Comparison of ENCODE assay signal across 8 cellular contexts in the genomic region with DNA sequence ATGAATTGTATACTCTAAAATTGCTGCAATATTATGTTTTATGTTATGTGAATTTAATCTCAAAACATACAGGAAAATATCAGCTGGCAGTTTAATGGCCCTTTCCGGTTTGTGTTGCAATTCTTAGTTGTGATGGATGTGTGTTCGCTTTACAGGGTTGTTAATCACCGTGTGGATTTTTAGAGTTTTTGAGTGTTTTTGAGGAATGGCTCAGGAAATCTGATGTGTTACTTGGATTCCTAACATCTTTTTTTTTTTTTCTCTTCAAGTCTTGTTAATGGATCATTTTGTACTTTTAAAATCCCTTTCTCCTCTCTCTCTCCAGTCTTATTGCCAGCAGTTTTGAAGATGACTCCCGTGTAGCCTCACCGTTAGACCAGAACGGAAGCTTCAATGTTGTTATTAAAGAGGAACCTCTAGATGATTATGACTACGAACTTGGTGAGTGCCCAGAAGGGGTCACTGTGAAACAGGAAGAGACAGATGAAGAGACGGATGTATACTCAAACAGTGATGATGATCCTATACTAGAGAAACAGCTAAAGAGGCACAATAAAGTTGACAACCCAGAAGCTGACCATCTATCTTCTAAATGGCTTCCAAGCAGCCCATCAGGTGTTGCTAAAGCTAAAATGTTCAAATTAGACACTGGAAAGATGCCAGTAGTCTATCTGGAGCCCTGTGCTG. TPM values are rescaled to one million over a fixed set of nuclear protein-coding genes. Genes with fewer than 3 reads are reported as not detected.
DNase-seq lines count a peak whose midpoint lies in the region; ATAC-seq and TF ChIP-seq lines count a peak whose summit lies in the region.

No MANE protein-coding gene starts in this region.

- no peak overlapping the region for H3K4me3 ChIP-seq in astrocyte of the spinal cord (ENCODE audit: low read depth, low read length)
- H3K4me3 ChIP-seq in liver (ENCODE audit: low read depth in 1 of 3, low read length in 3 of 3), result no peak overlapping the region

- in situ Hi-C loops in SK-MEL-5 (cut with HindIII; ENCODE audit: low pct_unique_long_range_greater_than_20kb, low sequenced_read_pairs) (no loop called here), astrocyte of the spinal cord (cut with HindIII; ENCODE audit: low sequenced_read_pairs) (no loop called here)

- ATAC-seq in GM18870 (IDR thresholded peaks at IDR 0.05; ENCODE audit: unreplicated experiment) (peak; percentile 87), HG03103 (IDR thresholded peaks at IDR 0.05; ENCODE audit: low read depth, unreplicated experiment) (peak; percentile 93), GM21526 (IDR thresholded peaks at IDR 0.05; ENCODE audit: low FRiP score, unreplicated experiment) (no peak)

- H3K9me3 ChIP-seq in liver (ENCODE audit: control insufficient read depth in 4 of 4, low read length in 3 of 4), result no peaks in the 10 kb centered on the region

- H3K9ac ChIP-seq in liver (ENCODE audit: low read depth in 1 of 2, low read length in 2 of 2), result no peak overlapping the region

- peak; percentile 34 for TF ChIP-seq CTCF in C4-2B (conservative IDR thresholded peaks at IDR 0.05)
- TF ChIP-seq CTCF in astrocyte of the spinal cord (IDR thresholded peaks at IDR 0.05; ENCODE audit: low read depth, low read length), result peak; percentile 46
- TF ChIP-seq CTCF in liver (IDR thresholded peaks at IDR 0.05; ENCODE audit: low read depth, low read length, missing input control), result no peak

- H3K27ac ChIP-seq in C4-2B (no peak overlapping the region), liver (ENCODE audit: low read depth in 1 of 2, low read length in 2 of 2) (no peak overlapping the region)

- H3K27me3 ChIP-seq in liver (ENCODE audit: control insufficient read depth in 4 of 4, insufficient read depth in 4 of 4, low read length in 3 of 4), result no peaks in the 10 kb centered on the region

- peak; percentile 76 for DNase-seq in SK-MEL-5 (ENCODE audit: low read depth, low spot score)
- peak; percentile 42 for DNase-seq in astrocyte of the spinal cord (ENCODE audit: low read depth, low spot score)
- no peak for DNase-seq in posterior vena cava (ENCODE audit: low spot score)

- H3K36me3 ChIP-seq in liver (ENCODE audit: control insufficient read depth in 4 of 4, insufficient read depth in 3 of 4, low read depth in 1 of 4, low read length in 3 of 4), result peaks cover 0 to 10% (median 6%) of the 10 kb centered on the region in 4 donors

- TF ChIP-seq RAD21 in liver (IDR thresholded peaks at IDR 0.05), result peak; percentile 10 to 42

- WGBS in liver, result 70% methylated on average over 8 of the region's 8 CpGs

- intact Hi-C loops in posterior vena cava (cut with DNase I), result loop anchor here in 1 of 2 donors (2.0 kb wide), 1 partner anchor 21 kb away; no protein-coding TSS in a partner anchor

- peaks cover 0 to 3% (median 0%) of the 10 kb centered on the region in 4 donors for H3K4me1 ChIP-seq in liver (ENCODE audit: control insufficient read depth in 4 of 4, insufficient read depth in 4 of 4, low read length in 3 of 4)

TF ChIP-seq in liver, 16 proteins besides CTCF, POLR2A, EP300 and RAD21:
- TF ChIP-seq NR2F2 (IDR thresholded peaks at IDR 0.05) (no peak), EGR1 (IDR thresholded peaks at IDR 0.05; ENCODE audit: low read depth in 2 of 2) (no peak), FOXA2 (IDR thresholded peaks at IDR 0.05) (no peak), JUND (IDR thresholded peaks at IDR 0.05) (no peak)
- TF ChIP-seq, protein P1, sequence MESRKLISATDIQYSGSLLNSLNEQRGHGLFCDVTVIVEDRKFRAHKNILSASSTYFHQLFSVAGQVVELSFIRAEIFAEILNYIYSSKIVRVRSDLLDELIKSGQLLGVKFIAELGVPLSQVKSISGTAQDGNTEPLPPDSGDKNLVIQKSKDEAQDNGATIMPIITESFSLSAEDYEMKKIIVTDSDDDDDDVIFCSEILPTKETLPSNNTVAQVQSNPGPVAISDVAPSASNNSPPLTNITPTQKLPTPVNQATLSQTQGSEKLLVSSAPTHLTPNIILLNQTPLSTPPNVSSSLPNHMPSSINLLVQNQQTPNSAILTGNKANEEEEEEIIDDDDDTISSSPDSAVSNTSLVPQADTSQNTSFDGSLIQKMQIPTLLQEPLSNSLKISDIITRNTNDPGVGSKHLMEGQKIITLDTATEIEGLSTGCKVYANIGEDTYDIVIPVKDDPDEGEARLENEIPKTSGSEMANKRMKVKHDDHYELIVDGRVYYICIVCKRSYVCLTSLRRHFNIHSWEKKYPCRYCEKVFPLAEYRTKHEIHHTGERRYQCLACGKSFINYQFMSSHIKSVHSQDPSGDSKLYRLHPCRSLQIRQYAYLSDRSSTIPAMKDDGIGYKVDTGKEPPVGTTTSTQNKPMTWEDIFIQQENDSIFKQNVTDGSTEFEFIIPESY (IDR thresholded peaks at IDR 0.05), result no peak

RNA-seq across cellular contexts. Expression of a gene that starts 35.7 kb away (rescaled TPM):
- 26.1 and 28.8 TPM in 2 replicates for total RNA-seq in SK-MEL-5 (2014; rRNA removed; shearing (Covaris generic))
- polyA plus RNA-seq in SK-MEL-5 (2015; cell fraction: cytosol; rRNA removed), result 5.0 and 6.5 TPM in 2 replicates
- 13.9 and 26.6 TPM in 2 replicates for polyA plus RNA-seq in SK-MEL-5 (2015; cell fraction: nucleus; rRNA removed)
- total RNA-seq in liver (10 to 100 TPM; 17.3 to 33.5 TPM), posterior vena cava (10 to 100 TPM; 33.5 to 36.1 TPM)
- polyA plus RNA-seq in liver, result 1 to 10 TPM; 2.1 to 9.1 TPM
